In genomic region chr6:6588064-6588923, GRCh38 we compare ENCODE assay signal across 8 cellular contexts.
DNase-seq lines count a peak whose midpoint lies in the region; ATAC-seq, FAIRE-seq and TF ChIP-seq lines count a peak whose summit lies in the region.

TSS of gene LY86 (plus strand) at chr6:6588720. CDS start at chr6:6588735, 15 bp downstream.

- DNase-seq in substantia nigra (lab: John Stamatoyannopoulos, UW) = peak in 3 of 49 donors; percentile 9 to 28 (median 10)
- DNase-seq in H54 (ENCODE audit: insufficient read length, low spot score) = no peak
- no peak for DNase-seq in stimulated activated CD4-positive, alpha-beta T cell treated with anti-CD3 and anti-CD28 coated beads, Interleukin-2, amount 100 ng/mL, for 48 hours
- DNase-seq in hepatic stellate cell (ENCODE audit: low spot score) = no peak

- ATAC-seq in GM19455 (IDR thresholded peaks at IDR 0.05; ENCODE audit: unreplicated experiment) = peak; percentile 46
- peak; percentile 43 for ATAC-seq in HG03457 (IDR thresholded peaks at IDR 0.05; ENCODE audit: unreplicated experiment)

- no peak for FAIRE-seq in H54 (lab: Jason Lieb, UNC)

- H3K27ac ChIP-seq in cingulate gyrus (ENCODE audit: low read depth, low read length) (peak within 1 kb of the TSS; percentile 54), substantia nigra (ENCODE audit: low read depth, low read length, poor library complexity, severe bottlenecking) (peak within 1 kb of the TSS; percentile 22)

- no peak for TF ChIP-seq POLR2A in H54 (IDR thresholded peaks at IDR 0.05; ENCODE audit: low read depth, low read length)

- H3K4me3 ChIP-seq in GM08714 (ENCODE audit: low read length) = peak within 1 kb of the TSS; percentile 94
